ENCODE assay signal across 3 cellular contexts in the genomic region with DNA sequence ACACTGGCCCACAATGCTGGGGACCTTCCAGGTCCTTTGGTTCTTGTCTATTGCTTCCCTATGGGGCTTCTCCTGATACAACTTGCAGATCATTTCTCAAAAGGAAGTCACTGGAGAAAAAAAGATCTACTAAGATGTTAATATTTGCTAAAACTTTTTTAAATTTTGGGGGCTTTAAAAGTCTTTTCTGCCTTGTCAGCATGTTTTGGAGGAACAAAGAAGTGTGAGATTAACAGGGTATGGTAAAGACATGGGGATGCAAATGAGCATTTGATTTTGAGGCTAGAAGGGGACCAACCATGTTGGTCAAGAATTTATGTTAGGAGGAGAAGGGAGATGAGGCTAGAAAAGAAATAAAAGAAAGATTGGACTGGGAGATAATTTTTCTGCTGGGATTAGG.
TF ChIP-seq lines count a peak whose summit lies in the region.

No MANE protein-coding gene starts in this region.

TF ChIP-seq in A549, 52 proteins besides CTCF, POLR2A, EP300 and RAD21:
- TF ChIP-seq MAFK (IDR thresholded peaks at IDR 0.05; ENCODE audit: partially characterized antibody): peak; percentile 87
- TF ChIP-seq TFCP2L1 (CRISPR knock-in tag; IDR thresholded peaks at IDR 0.05): no peak

TF ChIP-seq in IMR-90, 13 proteins besides CTCF, POLR2A, EP300 and RAD21:
- TF ChIP-seq CEBPB (IDR thresholded peaks at IDR 0.05; ENCODE audit: low read depth, low read length) (no peak), SMC3 (IDR thresholded peaks at IDR 0.05; ENCODE audit: low read depth, low read length) (no peak), MAFK (IDR thresholded peaks at IDR 0.05; ENCODE audit: low read depth, low read length) (peak; percentile 95), MAZ (IDR thresholded peaks at IDR 0.05; ENCODE audit: borderline replicate concordance, low read depth, low read length) (no peak)
- TF ChIP-seq, protein P1, sequence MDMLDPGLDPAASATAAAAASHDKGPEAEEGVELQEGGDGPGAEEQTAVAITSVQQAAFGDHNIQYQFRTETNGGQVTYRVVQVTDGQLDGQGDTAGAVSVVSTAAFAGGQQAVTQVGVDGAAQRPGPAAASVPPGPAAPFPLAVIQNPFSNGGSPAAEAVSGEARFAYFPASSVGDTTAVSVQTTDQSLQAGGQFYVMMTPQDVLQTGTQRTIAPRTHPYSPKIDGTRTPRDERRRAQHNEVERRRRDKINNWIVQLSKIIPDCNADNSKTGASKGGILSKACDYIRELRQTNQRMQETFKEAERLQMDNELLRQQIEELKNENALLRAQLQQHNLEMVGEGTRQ (IDR thresholded peaks at IDR 0.05; ENCODE audit: low read depth, low read length): no peak

TF ChIP-seq in H1, 55 proteins besides CTCF, POLR2A, EP300 and RAD21:
- TF ChIP-seq HDAC6 (IDR thresholded peaks at IDR 0.05; ENCODE audit: low read depth, low read length): no peak
- no peak for TF ChIP-seq EGR1 (IDR thresholded peaks at IDR 0.05; ENCODE audit: borderline replicate concordance, low read depth, low read length)
- TF ChIP-seq MAFK (IDR thresholded peaks at IDR 0.05; ENCODE audit: low read depth, low read length): peak; percentile 86; the same call in 1 of the 2 replicates
TF ChIP-seq in H1: peak in this region for 1.
